Comparison of ENCODE assay signal across 20 cellular contexts in genomic region chrX:15382809-15383208, GRCh38. TPM values are rescaled to one million over a fixed set of nuclear protein-coding genes. Genes with fewer than 3 reads are reported as not detected.
DNase-seq lines count a peak whose midpoint lies in the region; ATAC-seq and TF ChIP-seq lines count a peak whose summit lies in the region.
"Had no signal": no experiment of that assay in that cellular context is flagged by ENCODE, and none has a peak within 500 bp of the region (broad histone marks: within the 10 kb centered on the region; RNA-seq: fewer than 3 reads in every experiment).

No MANE protein-coding gene starts in this region.

- ATAC-seq in heart right ventricle, result no peak
- ATAC-seq in Right ventricle myocardium superior (ENCODE audit: poor library complexity), result no peak
- no peak for ATAC-seq in GM21360 (IDR thresholded peaks at IDR 0.05; ENCODE audit: unreplicated experiment)
- ATAC-seq: HCT116; natural killer cell treated with Interleukin-12 subunit alpha and Interleukin-12 subunit beta and Interleukin-15 and Interleukin-18, amount 100 ng/mL, for 72 hours; stimulated activated naive CD8-positive, alpha-beta T cell treated with anti-CD3 and anti-CD28 coated beads, Interleukin-15, Interleukin-2, amounts not matched to agents 100 U/mL and 50 U/mL, for 24 hours; T-cell had no signal

- H3K27ac ChIP-seq in heart right ventricle (no peak overlapping the region), OCI-LY1 (ENCODE audit: low read depth, low read length, poor library complexity, severe bottlenecking) (no peak overlapping the region)
- H3K27ac ChIP-seq: RWPE1 had no signal

- WGBS in heart right ventricle, 2 donors, result 84 to 88% methylated on average over 8 of the region's 8 CpGs

- H3K9me3 ChIP-seq in heart right ventricle (no peaks in the 10 kb centered on the region), OCI-LY1 (ENCODE audit: low read length) (no peaks in the 10 kb centered on the region)

- H3K4me1 Mint-ChIP-seq in endothelial cell (ENCODE audit: unreplicated experiment), result peaks cover 9% of the 10 kb centered on the region
- peaks cover 17% of the 10 kb centered on the region for H3K4me1 Mint-ChIP-seq in type B pancreatic cell (ENCODE audit: unreplicated experiment)
- H3K4me1 Mint-ChIP-seq: activated B cell treated with CpG ODN at 0.5 μM for 24 hours; CD8-positive, alpha-beta memory T cell; memory B cell; T-cell had no signal

- H3K9me2 ChIP-seq in OCI-LY1 (ENCODE audit: low read depth, low read length), result no peaks in the 10 kb centered on the region

- peak in 5 of 9 donors; percentile 5 to 15 (median 11) for TF ChIP-seq CTCF in heart right ventricle (IDR thresholded peaks at IDR 0.05)
- TF ChIP-seq CTCF in OCI-LY1 (IDR thresholded peaks at IDR 0.05; ENCODE audit: low read length), result peak; percentile 8; the same call in 1 of the 2 replicates
- no peak for TF ChIP-seq CTCF in endothelial cell (IDR thresholded peaks at IDR 0.05; ENCODE audit: unreplicated experiment)
- peak; percentile 47 for TF ChIP-seq CTCF in type B pancreatic cell (conservative IDR thresholded peaks at IDR 0.05)

- no peak overlapping the region for H2AFZ ChIP-seq in OCI-LY1 (ENCODE audit: low read length)

- H3K79me2 ChIP-seq in OCI-LY1 (ENCODE audit: insufficient read depth, low read length), result no peaks in the 10 kb centered on the region

- H3K27me3 ChIP-seq in heart right ventricle (peaks cover 0 to 57% (median 0%) of the 10 kb centered on the region in 7 donors), OCI-LY1 (ENCODE audit: insufficient read depth, low read length) (no peaks in the 10 kb centered on the region)

- H3K27ac Mint-ChIP-seq in endothelial cell (ENCODE audit: unreplicated experiment), result no peak overlapping the region
- no peak overlapping the region for H3K27ac Mint-ChIP-seq in type B pancreatic cell
- H3K27ac Mint-ChIP-seq: activated B cell treated with CpG ODN at 0.5 μM for 24 hours; activated T-helper 1 cell treated with anti-CD3 and anti-CD28 coated beads, Interleukin-12 subunit alpha, Interleukin-12 subunit beta, Interleukin-2, Interleukin-4 antibody, amounts not matched to agents 30 ng/mL and 10 ng/mL and 1 ng/mL, durations not matched to agents 14 hours and 24 hours and 36 hours; CD8-positive, alpha-beta memory T cell; memory B cell; natural killer cell treated with Interleukin-12 subunit alpha and Interleukin-12 subunit beta and Interleukin-15 and Interleukin-18, amount 100 ng/mL, for 72 hours; T-cell had no signal

- no peaks in the 10 kb centered on the region for H3K9me3 Mint-ChIP-seq in endothelial cell (ENCODE audit: unreplicated experiment)
- no peaks in the 10 kb centered on the region for H3K9me3 Mint-ChIP-seq in type B pancreatic cell
- H3K9me3 Mint-ChIP-seq: activated B cell treated with CpG ODN at 0.5 μM for 24 hours; activated T-helper 1 cell treated with anti-CD3 and anti-CD28 coated beads, Interleukin-12 subunit alpha, Interleukin-12 subunit beta, Interleukin-2, Interleukin-4 antibody, amounts not matched to agents 30 ng/mL and 10 ng/mL and 1 ng/mL, durations not matched to agents 14 hours and 24 hours and 36 hours; CD8-positive, alpha-beta memory T cell; memory B cell; natural killer cell treated with Interleukin-12 subunit alpha and Interleukin-12 subunit beta and Interleukin-15 and Interleukin-18, amount 100 ng/mL, for 72 hours; T-cell had no signal

- H3K27me3 Mint-ChIP-seq in endothelial cell (ENCODE audit: unreplicated experiment) (no peaks in the 10 kb centered on the region), type B pancreatic cell (no peaks in the 10 kb centered on the region)
- H3K27me3 Mint-ChIP-seq: activated B cell treated with CpG ODN at 0.5 μM for 24 hours had no signal

- no peaks in the 10 kb centered on the region for H3K4me1 ChIP-seq in heart right ventricle
- H3K4me1 ChIP-seq in OCI-LY1 (ENCODE audit: insufficient read depth, low read length, severe bottlenecking), result no peaks in the 10 kb centered on the region

- H3K4me2 ChIP-seq in OCI-LY1 (ENCODE audit: low read length), result no peak overlapping the region

- no peaks in the 10 kb centered on the region for H4K20me1 ChIP-seq in OCI-LY1 (ENCODE audit: insufficient read depth, low read length)

- H3K4me3 Mint-ChIP-seq in endothelial cell (ENCODE audit: unreplicated experiment) (no peak overlapping the region), type B pancreatic cell (peak overlapping the region; percentile 80)
- H3K4me3 Mint-ChIP-seq: activated B cell treated with CpG ODN at 0.5 μM for 24 hours; activated T-helper 1 cell treated with anti-CD3 and anti-CD28 coated beads, Interleukin-12 subunit alpha, Interleukin-12 subunit beta, Interleukin-2, Interleukin-4 antibody, amounts not matched to agents 30 ng/mL and 10 ng/mL and 1 ng/mL, durations not matched to agents 14 hours and 24 hours and 36 hours; CD8-positive, alpha-beta memory T cell; memory B cell; natural killer cell treated with Interleukin-12 subunit alpha and Interleukin-12 subunit beta and Interleukin-15 and Interleukin-18, amount 100 ng/mL, for 72 hours; T-cell had no signal

- peak overlapping the region in 2 of 10 donors; percentile 7 to 20 for H3K4me3 ChIP-seq in heart right ventricle
- no peak overlapping the region for H3K4me3 ChIP-seq in OCI-LY1 (ENCODE audit: low read depth, low read length, poor library complexity, severe bottlenecking)

- H3K36me3 Mint-ChIP-seq in endothelial cell (ENCODE audit: low read depth, unreplicated experiment) (peaks cover 4% of the 10 kb centered on the region), type B pancreatic cell (peaks cover 15% of the 10 kb centered on the region)
- H3K36me3 Mint-ChIP-seq: CD8-positive, alpha-beta memory T cell; memory B cell; natural killer cell treated with Interleukin-12 subunit alpha and Interleukin-12 subunit beta and Interleukin-15 and Interleukin-18, amount 100 ng/mL, for 72 hours; T-cell had no signal

- no peak for DNase-seq in heart right ventricle
- no peak for DNase-seq in Right ventricle myocardium superior
- peak; percentile 4 for DNase-seq in endothelial cell (ENCODE audit: low spot score)
- DNase-seq in type B pancreatic cell (ENCODE audit: extremely low spot score, unreplicated experiment), result no peak
- DNase-seq in cortex of kidney (lab: John Stamatoyannopoulos, UW), result no peak
- DNase-seq in GOT3 (lab: John Stamatoyannopoulos, UW), result no peak
- DNase-seq: activated B cell treated with CpG ODN at 0.5 μM for 24 hours; activated CD8-positive, alpha-beta memory T cell treated with anti-CD3 and anti-CD28 coated beads for 24 hours; CD8-positive, alpha-beta memory T cell; NCI-H2107; NCI-H774; stimulated activated naive CD8-positive, alpha-beta T cell treated with anti-CD3 and anti-CD28 coated beads, Interleukin-15, Interleukin-2, amounts not matched to agents 100 U/mL and 50 U/mL, for 24 hours; T-cell had no signal

- H3F3A ChIP-seq in OCI-LY1 (ENCODE audit: insufficient read depth, low read length), result no peaks in the 10 kb centered on the region

- H3K9ac ChIP-seq in OCI-LY1 (ENCODE audit: low read length), result no peak overlapping the region

- intact Hi-C loops in heart right ventricle (cut with DNase I) (loop anchor here in 1 of 10 donors (10.0 kb wide), 1 partner anchor 82 kb away; no protein-coding TSS in a partner anchor), Right ventricle myocardium superior (cut with DNase I) (no loop called here)

- H3K36me3 ChIP-seq in heart right ventricle (no peaks in the 10 kb centered on the region), OCI-LY1 (ENCODE audit: insufficient read depth, low read length) (no peaks in the 10 kb centered on the region)

RNA-seq across cellular contexts. Expression of gene VEGFD, which starts 1.4 kb away (rescaled TPM):
- total RNA-seq in heart right ventricle (10 to 100 TPM in 2 of 10 donors, 1 to 10 TPM in 8; 1.4 to 21.0 (median 4.4) TPM), Right ventricle myocardium superior (23.7 TPM), endothelial cell (ENCODE audit: unreplicated experiment) (0.56 TPM), type B pancreatic cell (ENCODE audit: low replicate concordance) (0.83 and 20.5 TPM in 2 replicates)
- 10 to 100 TPM in 1 of 2 donors, 1 to 10 TPM in 1; 1.1 to 18.9 TPM for polyA plus RNA-seq in heart right ventricle
- total RNA-seq: activated B cell treated with CpG ODN at 0.5 μM for 24 hours; activated T-helper 1 cell treated with anti-CD3 and anti-CD28 coated beads, Interleukin-12 subunit alpha, Interleukin-12 subunit beta, Interleukin-2, Interleukin-4 antibody, amounts not matched to agents 30 ng/mL and 10 ng/mL and 1 ng/mL, durations not matched to agents 14 hours and 24 hours and 36 hours; CD8-positive, alpha-beta memory T cell; natural killer cell treated with Interleukin-12 subunit alpha and Interleukin-12 subunit beta and Interleukin-15 and Interleukin-18, amount 100 ng/mL, for 72 hours; T-cell had no signal
- polyA plus RNA-seq: CD8-positive, alpha-beta memory T cell had no signal

RNA-seq across cellular contexts. Expression of gene PIGA, which starts 47.5 kb away (rescaled TPM):
- 1 to 10 TPM; 3.1 to 7.3 (median 4.7) TPM for total RNA-seq in heart right ventricle
- polyA plus RNA-seq in heart right ventricle, result 1 to 10 TPM; 5.9 to 6.9 TPM
- 2.5 TPM for total RNA-seq in Right ventricle myocardium superior
- total RNA-seq in endothelial cell (ENCODE audit: unreplicated experiment), result 12.8 TPM
- 17.2 and 34.6 TPM in 2 replicates for total RNA-seq in type B pancreatic cell (ENCODE audit: low replicate concordance)
